In the genomic region with DNA sequence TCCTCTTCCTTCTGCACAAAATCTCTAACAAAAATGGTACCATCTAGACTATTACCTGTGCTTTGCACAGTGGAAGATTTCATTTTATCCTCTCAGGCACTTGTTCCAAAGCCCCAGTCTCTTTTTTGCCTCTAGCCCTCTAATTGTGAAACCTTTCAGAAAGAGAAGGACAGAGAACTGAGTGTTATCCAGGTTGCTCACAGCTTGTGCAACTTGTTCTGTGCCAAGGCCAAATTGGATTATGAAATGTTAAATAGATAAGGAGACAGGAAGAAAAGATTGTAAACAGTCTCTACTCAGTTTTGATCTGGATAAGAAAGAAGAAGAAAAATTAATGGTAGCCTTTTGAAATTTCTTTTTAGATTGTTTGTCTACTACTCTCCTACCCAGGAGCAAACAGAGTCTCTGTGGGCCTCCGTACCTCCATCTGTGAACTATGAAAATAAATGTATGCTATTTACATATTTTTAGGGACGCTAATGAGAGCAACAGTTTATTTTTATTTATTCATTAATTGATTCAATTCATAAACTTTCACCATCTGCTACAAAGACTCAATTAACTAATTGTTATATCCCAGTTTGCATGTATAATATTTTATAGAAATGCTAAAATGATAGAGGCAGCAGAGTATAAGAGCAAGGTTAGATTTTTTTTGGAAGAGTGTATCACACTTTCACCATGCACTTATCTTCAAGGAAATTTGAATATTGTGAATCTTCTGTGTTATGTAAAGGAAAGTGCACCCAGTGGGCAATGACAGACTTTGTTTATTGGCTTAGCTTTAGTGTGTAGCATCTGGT, we compare ENCODE assay signal across 22 cellular contexts.
DNase-seq lines count a peak whose midpoint lies in the region; ATAC-seq, FAIRE-seq and TF ChIP-seq lines count a peak whose summit lies in the region.
"Had no signal": no experiment of that assay in that cellular context is flagged by ENCODE, and none has a peak within 500 bp of the region (broad histone marks: within the 10 kb centered on the region; RNA-seq: fewer than 3 reads in every experiment).

No MANE protein-coding gene starts in this region.

- DNase-seq in A673 (ENCODE audit: low spot score) (peak; percentile 60), NCI-H226 (peak; percentile 69), bronchial epithelial cell (ENCODE audit: low read depth) (peak; percentile 49), NCI-H2107 (lab: John Stamatoyannopoulos, UW) (no peak), activated gamma-delta T cell (lab: John Stamatoyannopoulos, UW) (no peak), DMS53 treated with DMSO at 0.1 percent for 48 hours (lab: John Stamatoyannopoulos, UW; ENCODE audit: unreplicated experiment) (no peak)
- DNase-seq: ACHN; activated CD4-positive, alpha-beta T cell treated with anti-CD3 and anti-CD28 coated beads for 36 hours; activated gamma-delta T cell treated with Interleukin-2 at 50 U/mL for 16 hours; anterior cingulate cortex; CD4-positive, CD25-positive, alpha-beta regulatory T cell; cortex of kidney; left ventricle myocardium inferior; MV-4-11; NCI-H2029 treated with DMSO at 0.1 percent for 48 hours; nucleus accumbens; stimulated activated CD4-positive, alpha-beta T cell treated with anti-CD3 and anti-CD28 coated beads, Interleukin-1b, Interleukin-23, amount 100 ng/mL, for 48 hours; stimulated activated naive CD8-positive, alpha-beta T cell treated with anti-CD3 and anti-CD28 coated beads, Interleukin-15, amount 100 ng/mL, for 72 hours had no signal

- TF ChIP-seq CTCF in A673 (conservative IDR thresholded peaks at IDR 0.05; ENCODE audit: low read depth, low read length) = no peak
- no peak for TF ChIP-seq CTCF in bronchial epithelial cell (IDR thresholded peaks at IDR 0.05; ENCODE audit: insufficient read depth, low read length, severe bottlenecking)
- no peak for TF ChIP-seq CTCF in liver (IDR thresholded peaks at IDR 0.05; ENCODE audit: low read depth, low read length, missing input control)

- BruUV-seq in A673 (replicated peaks; lab: Mats Ljungman, UMichigan) = no TSS peak

- H3K9me3 ChIP-seq in A673 (ENCODE audit: low read depth, low read length, poor library complexity, severe bottlenecking) = peaks cover 7% of the 10 kb centered on the region
- peaks cover 0 to 3% (median 0%) of the 10 kb centered on the region in 4 donors for H3K9me3 ChIP-seq in liver (ENCODE audit: control insufficient read depth in 4 of 4, low read length in 3 of 4)
- H3K9me3 ChIP-seq: left ventricle myocardium inferior had no signal

- 55% methylated on average over 2 of the region's 2 CpGs for WGBS in liver

- intact Hi-C loops in A673 (cut with micrococcal nuclease; ENCODE audit: unreplicated experiment) = no loop called here

- H3K4me3 ChIP-seq in A673 (ENCODE audit: low read depth, low read length, poor library complexity, severe bottlenecking) (no peak overlapping the region), bronchial epithelial cell (ENCODE audit: low read depth, low read length) (no peak overlapping the region), liver (ENCODE audit: low read depth in 1 of 3, low read length in 3 of 3) (no peak overlapping the region)
- H3K4me3 ChIP-seq: left ventricle myocardium inferior had no signal

- no peak for ATAC-seq in GM18519 (IDR thresholded peaks at IDR 0.05; ENCODE audit: low FRiP score, unreplicated experiment)
- ATAC-seq: activated CD4-positive, alpha-beta T cell treated with anti-CD3 and anti-CD28 coated beads for 36 hours; sciatic nerve; stimulated activated naive CD8-positive, alpha-beta T cell treated with anti-CD3 and anti-CD28 coated beads, Interleukin-15, amount 100 ng/mL, for 72 hours had no signal

- TF ChIP-seq RAD21 in liver (IDR thresholded peaks at IDR 0.05) = peak; percentile 47 to 59

- no peak for FAIRE-seq in bronchial epithelial cell (lab: Jason Lieb, UNC)
- FAIRE-seq: frontal cortex had no signal

- POLR2A ChIA-PET in A673 (lab: Charles Lee; ENCODE audit: low non-redundant PET) = no interaction called here

- no peak overlapping the region for H3K9ac ChIP-seq in liver (ENCODE audit: low read depth in 1 of 2, low read length in 2 of 2)

- H3K27me3 ChIP-seq in A673 (replicated peaks; ENCODE audit: insufficient read depth, low read depth, low read length, poor library complexity) (no peaks in the 10 kb centered on the region), bronchial epithelial cell (ENCODE audit: control insufficient read depth, insufficient read depth, low read length) (peaks cover 1% of the 10 kb centered on the region), liver (ENCODE audit: control insufficient read depth in 4 of 4, insufficient read depth in 4 of 4, low read length in 3 of 4) (no peaks in the 10 kb centered on the region)

- CTCF ChIA-PET in A673 (lab: Charles Lee) = no interaction called here

- H3K36me3 ChIP-seq in A673 (ENCODE audit: insufficient read depth, low read length, poor library complexity, severe bottlenecking) (no peaks in the 10 kb centered on the region), bronchial epithelial cell (ENCODE audit: control insufficient read depth, insufficient read depth, low read length) (no peaks in the 10 kb centered on the region), liver (ENCODE audit: control insufficient read depth in 4 of 4, insufficient read depth in 3 of 4, low read depth in 1 of 4, low read length in 3 of 4) (no peaks in the 10 kb centered on the region)
- H3K36me3 ChIP-seq: left ventricle myocardium inferior had no signal

- H3K27ac ChIP-seq in A673 (ENCODE audit: low read depth, low read length, poor library complexity, severe bottlenecking) (no peak overlapping the region), liver (ENCODE audit: low read depth in 1 of 2, low read length in 2 of 2) (peak overlapping the region in 1 of 2 donors; percentile 35)
- H3K27ac ChIP-seq: left ventricle myocardium inferior had no signal

- H3K4me1 ChIP-seq in A673 (ENCODE audit: insufficient read depth, low read length, poor library complexity, severe bottlenecking) (peaks cover 14% of the 10 kb centered on the region), liver (ENCODE audit: control insufficient read depth in 4 of 4, insufficient read depth in 4 of 4, low read length in 3 of 4) (peaks cover 1 to 18% (median 17%) of the 10 kb centered on the region in 4 donors)
- H3K4me1 ChIP-seq: left ventricle myocardium inferior had no signal

TF ChIP-seq in liver, 16 proteins besides CTCF, POLR2A, EP300 and RAD21 (continues in another document):
- TF ChIP-seq, protein P1, sequence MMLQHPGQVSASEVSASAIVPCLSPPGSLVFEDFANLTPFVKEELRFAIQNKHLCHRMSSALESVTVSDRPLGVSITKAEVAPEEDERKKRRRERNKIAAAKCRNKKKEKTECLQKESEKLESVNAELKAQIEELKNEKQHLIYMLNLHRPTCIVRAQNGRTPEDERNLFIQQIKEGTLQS (IDR thresholded peaks at IDR 0.05) = peak; percentile 74
- TF ChIP-seq YY1 (IDR thresholded peaks at IDR 0.05) (peak; percentile 65), HNF4G (IDR thresholded peaks at IDR 0.05) (peak; percentile 10), RXRA (IDR thresholded peaks at IDR 0.05) (peak; percentile 63 to 86), JUND (IDR thresholded peaks at IDR 0.05) (peak; percentile 78 to 91), FOXA2 (IDR thresholded peaks at IDR 0.05) (peak; percentile 68), HNF4A (conservative IDR thresholded peaks at IDR 0.05) (peak; percentile 79 to 85), NR2F2 (IDR thresholded peaks at IDR 0.05) (no peak), EGR1 (IDR thresholded peaks at IDR 0.05; ENCODE audit: low read depth in 2 of 2) (peak in 1 of 2 donors; percentile 36), TAF1 (conservative IDR thresholded peaks at IDR 0.05) (no peak), GABPA (IDR thresholded peaks at IDR 0.05 in 1 of 2, conservative IDR thresholded peaks at IDR 0.05 in 1 of 2) (peak in 1 of 2 donors; percentile 32), SP1 (IDR thresholded peaks at IDR 0.05) (peak; percentile 48), FOXA1 (IDR thresholded peaks at IDR 0.05) (peak; percentile 34)
- TF ChIP-seq, protein P2, sequence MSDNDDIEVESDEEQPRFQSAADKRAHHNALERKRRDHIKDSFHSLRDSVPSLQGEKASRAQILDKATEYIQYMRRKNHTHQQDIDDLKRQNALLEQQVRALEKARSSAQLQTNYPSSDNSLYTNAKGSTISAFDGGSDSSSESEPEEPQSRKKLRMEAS (IDR thresholded peaks at IDR 0.05) = peak; percentile 74
- TF ChIP-seq, protein P3, sequence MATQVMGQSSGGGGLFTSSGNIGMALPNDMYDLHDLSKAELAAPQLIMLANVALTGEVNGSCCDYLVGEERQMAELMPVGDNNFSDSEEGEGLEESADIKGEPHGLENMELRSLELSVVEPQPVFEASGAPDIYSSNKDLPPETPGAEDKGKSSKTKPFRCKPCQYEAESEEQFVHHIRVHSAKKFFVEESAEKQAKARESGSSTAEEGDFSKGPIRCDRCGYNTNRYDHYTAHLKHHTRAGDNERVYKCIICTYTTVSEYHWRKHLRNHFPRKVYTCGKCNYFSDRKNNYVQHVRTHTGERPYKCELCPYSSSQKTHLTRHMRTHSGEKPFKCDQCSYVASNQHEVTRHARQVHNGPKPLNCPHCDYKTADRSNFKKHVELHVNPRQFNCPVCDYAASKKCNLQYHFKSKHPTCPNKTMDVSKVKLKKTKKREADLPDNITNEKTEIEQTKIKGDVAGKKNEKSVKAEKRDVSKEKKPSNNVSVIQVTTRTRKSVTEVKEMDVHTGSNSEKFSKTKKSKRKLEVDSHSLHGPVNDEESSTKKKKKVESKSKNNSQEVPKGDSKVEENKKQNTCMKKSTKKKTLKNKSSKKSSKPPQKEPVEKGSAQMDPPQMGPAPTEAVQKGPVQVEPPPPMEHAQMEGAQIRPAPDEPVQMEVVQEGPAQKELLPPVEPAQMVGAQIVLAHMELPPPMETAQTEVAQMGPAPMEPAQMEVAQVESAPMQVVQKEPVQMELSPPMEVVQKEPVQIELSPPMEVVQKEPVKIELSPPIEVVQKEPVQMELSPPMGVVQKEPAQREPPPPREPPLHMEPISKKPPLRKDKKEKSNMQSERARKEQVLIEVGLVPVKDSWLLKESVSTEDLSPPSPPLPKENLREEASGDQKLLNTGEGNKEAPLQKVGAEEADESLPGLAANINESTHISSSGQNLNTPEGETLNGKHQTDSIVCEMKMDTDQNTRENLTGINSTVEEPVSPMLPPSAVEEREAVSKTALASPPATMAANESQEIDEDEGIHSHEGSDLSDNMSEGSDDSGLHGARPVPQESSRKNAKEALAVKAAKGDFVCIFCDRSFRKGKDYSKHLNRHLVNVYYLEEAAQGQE (IDR thresholded peaks at IDR 0.05) = peak; percentile 49

Comparison
In these comparisons a context has a peak if more than half of its experiments do, and no peak if none do; other contexts are left out.
1. DNase-seq: peak in A673 (single experiment), NCI-H226 (single experiment) and bronchial epithelial cell (single experiment); none in NCI-H2107 (single experiment), activated gamma-delta T cell (single experiment) and DMS53 treated with DMSO at 0.1 percent for 48 hours (single experiment).